In genomic region chr13:90420683-90421082, GRCh38 we compare ENCODE assay signal across 18 cellular contexts.
DNase-seq lines count a peak whose midpoint lies in the region; ATAC-seq and TF ChIP-seq lines count a peak whose summit lies in the region.
"Had no signal": no experiment of that assay in that cellular context is flagged by ENCODE, and none has a peak within 500 bp of the region (broad histone marks: within the 10 kb centered on the region; RNA-seq: fewer than 3 reads in every experiment).

No MANE protein-coding gene starts in this region.

- H3K14ac ChIP-seq in IMR-90 (replicated peaks; ENCODE audit: low read depth, low read length): no peak overlapping the region

- no peak overlapping the region for H4K8ac ChIP-seq in IMR-90 (ENCODE audit: low read depth in 2 of 2, low read length in 2 of 2)

- peaks cover 5% of the 10 kb centered on the region; the same call in 1 of the 2 replicates for H3K4me1 ChIP-seq in IMR-90 (ENCODE audit: control insufficient read depth, insufficient read depth, low read length)
- H3K4me1 ChIP-seq in mammary epithelial cell (ENCODE audit: insufficient read depth, low read length): peaks cover 10% of the 10 kb centered on the region
- H3K4me1 ChIP-seq: parathyroid adenoma had no signal

- dilution Hi-C loops in IMR-90 (cut with HindIII; ENCODE audit: low sequenced_read_pairs, unreplicated experiment) (no loop called here), mammary epithelial cell (cut with HindIII; ENCODE audit: low sequenced_read_pairs) (no loop called here)

- no peak for DNase-seq in AG09309 (ENCODE audit: low read depth)
- peak; percentile 13 for DNase-seq in IMR-90
- peak; percentile 19 for DNase-seq in amniotic epithelial cell (ENCODE audit: low read depth)
- peak; percentile 25 for DNase-seq in fibroblast of the aortic adventitia (ENCODE audit: low read depth)
- no peak for DNase-seq in dedifferentiated amniotic fluid mesenchymal stem cell (ENCODE audit: extremely low spot score)
- DNase-seq in mammary epithelial cell: no peak
- DNase-seq: activated CD4-positive, alpha-beta memory T cell treated with anti-CD3 and anti-CD28 coated beads, Interleukin-2, amount 10 ng/mL, durations not matched to agents 7 days and 5 days; activated T-cell treated with anti-CD3 and anti-CD28 coated beads, Interleukin-2, amount 50 U/mL, for 48 hours; effector CD8-positive, alpha-beta T cell; KBM-7; NCI-H2029 treated with DMSO at 0.1 percent for 48 hours; NCI-H526 treated with DMSO at 0.1 percent for 48 hours; stimulated activated CD4-positive, alpha-beta T cell treated with anti-CD3 and anti-CD28 coated beads, Interleukin-4, amount 100 ng/mL, for 24 hours; substantia nigra had no signal

- H4K91ac ChIP-seq in IMR-90 (ENCODE audit: insufficient read depth, low read depth, low read length): no peak overlapping the region

- no peak overlapping the region for H2BK20ac ChIP-seq in IMR-90 (ENCODE audit: low read depth, low read length)

- no peak for TF ChIP-seq POLR2A in IMR-90 (IDR thresholded peaks at IDR 0.05; ENCODE audit: low read depth, low read length)

- H3K27ac ChIP-seq in IMR-90 (ENCODE audit: insufficient read depth, low read length) (no peak overlapping the region), mammary epithelial cell (ENCODE audit: insufficient read depth, low read depth, low read length) (no peak overlapping the region)
- H3K27ac ChIP-seq: parathyroid adenoma, VCaP had no signal

- H3K4me2 ChIP-seq in IMR-90 (ENCODE audit: low read depth, low read length) (no peak overlapping the region), mammary epithelial cell (ENCODE audit: insufficient read depth, low read depth, low read length) (no peak overlapping the region)

- ATAC-seq in IMR-90 (ENCODE audit: low read depth): no peak
- no peak for ATAC-seq in HG03520 (IDR thresholded peaks at IDR 0.05; ENCODE audit: unreplicated experiment)
- ATAC-seq in GM18870 (IDR thresholded peaks at IDR 0.05; ENCODE audit: unreplicated experiment): no peak

- no peak overlapping the region for H2AK9ac ChIP-seq in IMR-90 (replicated peaks; ENCODE audit: low read depth, low read length, poor library complexity)

- no peak overlapping the region for H2BK120ac ChIP-seq in IMR-90 (ENCODE audit: low read depth, low read length)

- no peaks in the 10 kb centered on the region for H3K36me3 ChIP-seq in IMR-90 (ENCODE audit: control insufficient read depth, insufficient read depth, low read length)
- H3K36me3 ChIP-seq in mammary epithelial cell (ENCODE audit: insufficient read depth, low read length): no peaks in the 10 kb centered on the region

- H3K23ac ChIP-seq in IMR-90 (ENCODE audit: low read depth, low read length): no peak overlapping the region

- peak; percentile 29 for TF ChIP-seq CTCF in AG09309 (IDR thresholded peaks at IDR 0.05; ENCODE audit: control insufficient read depth, insufficient read depth, low read depth, low read length, missing control alignments)
- 0 out of 2 replicates have a peak, but pooled peaks have one; percentile 29 for TF ChIP-seq CTCF in IMR-90 (conservative IDR thresholded peaks at IDR 0.05; ENCODE audit: low read depth, low read length)
- TF ChIP-seq CTCF in fibroblast of the aortic adventitia (IDR thresholded peaks at IDR 0.05; ENCODE audit: insufficient read depth, low read length): peak; percentile 32
- peak in 1 of 2 donors; percentile 25 for TF ChIP-seq CTCF in mammary epithelial cell (conservative IDR thresholded peaks at IDR 0.05 in 1 of 2, IDR thresholded peaks at IDR 0.05 in 1 of 2; ENCODE audit: extremely low read depth in 1 of 2, insufficient read depth in 1 of 2, low read depth in 1 of 2, low read length in 2 of 2)

- TF ChIP-seq RAD21 in IMR-90 (IDR thresholded peaks at IDR 0.05; ENCODE audit: low read length): peak; percentile 33; the same call in 1 of the 2 replicates

- in situ Hi-C loops in IMR-90 (cut with MboI; ENCODE audit: low sequenced_read_pairs) (no loop called here), mammary epithelial cell (cut with MboI; ENCODE audit: low sequenced_read_pairs in 2 of 2) (no loop called here)

- POLR2A ChIA-PET in IMR-90 (lab: Charles Lee; ENCODE audit: unreplicated experiment): no interaction called here

- no peaks in the 10 kb centered on the region for H3K79me1 ChIP-seq in IMR-90 (ENCODE audit: low read depth in 1 of 2, low read length in 2 of 2)

- no peak overlapping the region for H3K4ac ChIP-seq in IMR-90 (ENCODE audit: low read depth, low read length)

- H2AK5ac ChIP-seq in IMR-90 (ENCODE audit: low read depth, low read length): no peak overlapping the region

- H3K18ac ChIP-seq in IMR-90 (ENCODE audit: low read depth, low read length): no peak overlapping the region

- H3K79me2 ChIP-seq in mammary epithelial cell (ENCODE audit: insufficient read depth, low read length): no peaks in the 10 kb centered on the region
- H3K79me2 ChIP-seq: parathyroid adenoma had no signal

- no CpG with 5 or more reads among the region's 2 CpGs for WGBS in IMR-90 (ENCODE audit: extremely low coverage in 2 of 2, insufficient read length in 1 of 2), 2 experiments
- 95% methylated on average over 2 of the region's 2 CpGs for WGBS in mammary epithelial cell (ENCODE audit: low coverage, missing lambda C conversion rate)

- H3K9me3 ChIP-seq in IMR-90 (ENCODE audit: control insufficient read depth, insufficient read depth, low read length) (no peaks in the 10 kb centered on the region), mammary epithelial cell (replicated peaks; ENCODE audit: insufficient read depth, low read length) (no peaks in the 10 kb centered on the region)

- no peak overlapping the region for H2BK15ac ChIP-seq in IMR-90 (ENCODE audit: low read depth, low read length)

- H3K9ac ChIP-seq in IMR-90 (ENCODE audit: low read depth, low read length) (no peak overlapping the region), mammary epithelial cell (ENCODE audit: insufficient read depth, low read length) (no peak overlapping the region)
- H3K9ac ChIP-seq: parathyroid adenoma had no signal

- H3K27me3 ChIP-seq in IMR-90 (ENCODE audit: control insufficient read depth, insufficient read depth, low read length) (no peaks in the 10 kb centered on the region), mammary epithelial cell (ENCODE audit: insufficient read depth, low read length) (no peaks in the 10 kb centered on the region)

- H3K4me3 ChIP-seq in AG09309 (ENCODE audit: control insufficient read depth, low read depth, low read length) (no peak overlapping the region), IMR-90 (ENCODE audit: insufficient read depth, low read depth, low read length) (no peak overlapping the region), fibroblast of the aortic adventitia (ENCODE audit: low read depth, low read length) (no peak overlapping the region), mammary epithelial cell (replicated peaks in 1 of 3; ENCODE audit: insufficient read depth in 1 of 3, low read depth in 2 of 3, low read length in 3 of 3) (no peak overlapping the region)

- no peak overlapping the region for H2AFZ ChIP-seq in IMR-90 (replicated peaks; ENCODE audit: low read length, poor library complexity)
- H2AFZ ChIP-seq in mammary epithelial cell (ENCODE audit: low read depth, low read length): no peak overlapping the region
- H2AFZ ChIP-seq: parathyroid adenoma had no signal

- intact Hi-C loops in IMR-90 (cut with micrococcal nuclease) (no loop called here), mammary epithelial cell (cut with micrococcal nuclease) (loop anchor here (1.0 kb wide), 1 partner anchor 447 kb away; no protein-coding TSS in a partner anchor)

- BruUV-seq in IMR-90 (replicated peaks; lab: Mats Ljungman, UMichigan): no TSS peak
- BruUV-seq in mammary epithelial cell (replicated peaks; lab: Mats Ljungman, UMichigan): no TSS peak

- no peak overlapping the region for H3K56ac ChIP-seq in IMR-90 (ENCODE audit: extremely low read depth, insufficient read depth, low read length)

- no peaks in the 10 kb centered on the region for H3K9me1 ChIP-seq in IMR-90 (ENCODE audit: insufficient read depth, low read length)

- H2BK5ac ChIP-seq in IMR-90 (ENCODE audit: low read depth, low read length, poor library complexity, severe bottlenecking): no peak overlapping the region

- H4K20me1 ChIP-seq in IMR-90 (ENCODE audit: insufficient read depth, low read length): no peaks in the 10 kb centered on the region
- H4K20me1 ChIP-seq in mammary epithelial cell (ENCODE audit: insufficient read depth, low read length): no peaks in the 10 kb centered on the region

- CTCF ChIA-PET in IMR-90 (lab: Yijun Ruan, JAX) (interaction anchor here (0.9 kb wide), 1 partner anchor 25 kb away, joined by 3 read pairs; no protein-coding TSS in a partner anchor), mammary epithelial cell (lab: Charles Lee; ENCODE audit: low non-redundant PET) (no interaction called here)

- no peak overlapping the region for H4K5ac ChIP-seq in IMR-90 (ENCODE audit: low read depth, low read length)

TF ChIP-seq in IMR-90, 13 proteins besides CTCF, POLR2A, EP300 and RAD21 (continues in another document):
- no peak for TF ChIP-seq CEBPB (IDR thresholded peaks at IDR 0.05; ENCODE audit: low read depth, low read length)
- no peak for TF ChIP-seq CHD1 (IDR thresholded peaks at IDR 0.05; ENCODE audit: low read depth, low read length)
- TF ChIP-seq MAFK (IDR thresholded peaks at IDR 0.05; ENCODE audit: low read depth, low read length): no peak
- TF ChIP-seq NFE2L2 (IDR thresholded peaks at IDR 0.05; ENCODE audit: low read depth, low read length): no peak
- TF ChIP-seq USF2 (IDR thresholded peaks at IDR 0.05; ENCODE audit: low read depth, low read length): no peak
- TF ChIP-seq MAZ (IDR thresholded peaks at IDR 0.05; ENCODE audit: borderline replicate concordance, low read depth, low read length): no peak
- TF ChIP-seq ELK1 (IDR thresholded peaks at IDR 0.05; ENCODE audit: borderline replicate concordance, low read depth, low read length): no peak
- no peak for TF ChIP-seq RCOR1 (IDR thresholded peaks at IDR 0.05; ENCODE audit: insufficient replicate concordance, low read length)
- TF ChIP-seq BHLHE40 (IDR thresholded peaks at IDR 0.05; ENCODE audit: low read depth, low read length): no peak

Comparison
In these comparisons a context has a peak if more than half of its experiments do, and no peak if none do; other contexts are left out.
1. DNase-seq: peak in IMR-90 (single experiment), amniotic epithelial cell (single experiment) and fibroblast of the aortic adventitia (single experiment); none in AG09309 (single experiment), dedifferentiated amniotic fluid mesenchymal stem cell (single experiment) and mammary epithelial cell (single experiment).